Comparison of ENCODE assay signal across 1 cellular context in genomic region chr1:108816049-108816882, GRCh38.
TF ChIP-seq lines count a peak whose summit lies in the region.

No MANE protein-coding gene starts in this region.

TF ChIP-seq in HepG2, 621 proteins besides CTCF, POLR2A, EP300 and RAD21 (continued from another document):
- TF ChIP-seq FOSL2 (CRISPR knock-in tag; IDR thresholded peaks at IDR 0.05) (peak; percentile 75), USF2 (IDR thresholded peaks at IDR 0.05; ENCODE audit: low read depth, low read length) (peak; percentile 73), USF2 (CRISPR knock-in tag; IDR thresholded peaks at IDR 0.05; ENCODE audit: borderline replicate concordance) (peak; percentile 84; the same call in 1 of the 2 replicates), SMC3 (IDR thresholded peaks at IDR 0.05; ENCODE audit: low read length) (no peak), MAF1 (CRISPR knock-in tag; IDR thresholded peaks at IDR 0.05; ENCODE audit: borderline replicate concordance) (no peak), NR2F6 (IDR thresholded peaks at IDR 0.05) (0 out of 2 replicates have a peak, but pooled peaks have one; percentile 14), NR2F6 (CRISPR knock-in tag; IDR thresholded peaks at IDR 0.05) (no peak), SAP130 (CRISPR knock-in tag; IDR thresholded peaks at IDR 0.05; ENCODE audit: low read depth) (peak; percentile 40; the same call in 1 of the 2 replicates), ZBTB14 (CRISPR knock-in tag; IDR thresholded peaks at IDR 0.05) (no peak), ATF3 (CRISPR knock-in tag; IDR thresholded peaks at IDR 0.05) (0 out of 2 replicates have a peak, but pooled peaks have one; percentile 16), THYN1 (CRISPR knock-in tag; IDR thresholded peaks at IDR 0.05; ENCODE audit: borderline replicate concordance, low read depth) (no peak), DZIP1 (CRISPR knock-in tag; IDR thresholded peaks at IDR 0.05) (no peak)
